In the genomic region with DNA sequence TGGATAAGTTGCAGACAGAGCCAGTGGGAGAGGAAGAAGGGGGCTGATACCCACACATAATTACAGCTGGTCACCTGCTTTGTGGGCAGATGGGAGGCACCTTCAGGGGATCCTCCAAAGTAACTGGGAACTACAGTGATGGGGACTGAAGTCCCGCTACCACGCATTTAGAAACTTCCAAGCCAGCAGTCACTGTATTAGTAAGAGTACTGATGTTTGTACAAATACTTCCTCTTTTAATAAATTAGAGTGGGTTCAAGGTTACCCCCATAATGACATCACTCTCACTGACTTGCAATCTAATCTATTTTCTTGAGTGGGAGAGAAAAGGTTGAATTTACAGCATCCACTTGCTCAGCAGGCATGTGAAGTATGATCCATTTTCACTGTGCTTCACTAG, we compare ENCODE assay signal across 29 cellular contexts.
"Had no signal": no experiment of that assay in that cellular context is flagged by ENCODE, and none has a peak within 500 bp of the region (broad histone marks: within the 10 kb centered on the region; RNA-seq: fewer than 3 reads in every experiment).

No MANE protein-coding gene starts in this region.

- H3K36me3 ChIP-seq: brain microvascular endothelial cell had no signal

- ATAC-seq: activated T-cell treated with anti-CD3 and anti-CD28 coated beads, Interleukin-2, amount 50 U/mL, for 72 hours; esophagus mucosa; T-helper 17 cell; WTC11 had no signal

- H3K27ac Mint-ChIP-seq: activated CD4-positive, alpha-beta memory T cell treated with anti-CD3 and anti-CD28 coated beads, Interleukin-2, amount 10 ng/mL, durations not matched to agents 7 days and 5 days; activated CD4-positive, alpha-beta T cell treated with anti-CD3 and anti-CD28 coated beads, Interleukin-2, amount 10 ng/mL, durations not matched to agents 7 days and 5 days; activated naive CD8-positive, alpha-beta T cell; activated T-cell treated with anti-CD3 and anti-CD28 coated beads, Interleukin-2, amount 50 U/mL, for 24 hours; activated T-cell treated with anti-CD3 and anti-CD28 coated beads, Interleukin-2, amount 50 U/mL, for 72 hours; endodermal cell; WTC11 had no signal

- H3K27me3 ChIP-seq: brain microvascular endothelial cell, dorsolateral prefrontal cortex had no signal

- H3K4me1 Mint-ChIP-seq: activated CD4-positive, alpha-beta memory T cell treated with anti-CD3 and anti-CD28 coated beads, Interleukin-2, amount 10 ng/mL, durations not matched to agents 7 days and 5 days; endodermal cell; WTC11 had no signal

- DNase-seq: activated CD4-positive, alpha-beta memory T cell treated with anti-CD3 and anti-CD28 coated beads, Interleukin-2, amount 10 ng/mL, durations not matched to agents 7 days and 5 days; activated CD4-positive, alpha-beta T cell treated with anti-CD3 and anti-CD28 coated beads for 1 hour; activated CD4-positive, alpha-beta T cell treated with anti-CD3 and anti-CD28 coated beads for 4 hours; activated CD4-positive, alpha-beta T cell treated with anti-CD3 and anti-CD28 coated beads, Interleukin-2, amount 10 ng/mL, durations not matched to agents 7 days and 5 days; activated CD4-positive, alpha-beta T cell treated with anti-CD3 and anti-CD28 coated beads, Interleukin-2, amount 50 U/mL, for 4 hours; activated CD8-positive, alpha-beta memory T cell treated with anti-CD3 and anti-CD28 coated beads, Interleukin-2, amount 50 U/mL, for 48 hours; activated effector memory CD4-positive, alpha-beta T cell treated with Interleukin-2 at 50 U/mL for 16 hours; activated gamma-delta T cell treated with Interleukin-2 at 50 U/mL for 16 hours; activated naive CD4-positive, alpha-beta T cell treated with anti-CD3 and anti-CD28 coated beads, Interleukin-2, amount 50 U/mL, for 16 hours; activated naive CD4-positive, alpha-beta T cell treated with Interleukin-2 at 50 U/mL for 16 hours; activated T-cell treated with anti-CD3 and anti-CD28 coated beads for 4 hours; activated T-cell treated with anti-CD3 and anti-CD28 coated beads, Interleukin-2, amount 50 U/mL, for 24 hours; activated T-cell treated with anti-CD3 and anti-CD28 coated beads, Interleukin-2, amount 50 U/mL, for 72 hours; amniotic stem cell; anterior cingulate cortex; brain microvascular endothelial cell; dorsolateral prefrontal cortex; effector memory CD4-positive, alpha-beta T cell; endodermal cell; foreskin fibroblast; head of caudate nucleus; T-helper 17 cell had no signal

- H3K27me3 Mint-ChIP-seq: activated naive CD8-positive, alpha-beta T cell had no signal

- H3K4me3 Mint-ChIP-seq: activated CD4-positive, alpha-beta memory T cell treated with anti-CD3 and anti-CD28 coated beads, Interleukin-2, amount 10 ng/mL, durations not matched to agents 7 days and 5 days; activated CD4-positive, alpha-beta T cell treated with anti-CD3 and anti-CD28 coated beads, Interleukin-2, amount 10 ng/mL, durations not matched to agents 7 days and 5 days; activated naive CD8-positive, alpha-beta T cell; activated T-cell treated with anti-CD3 and anti-CD28 coated beads, Interleukin-2, amount 50 U/mL, for 24 hours; activated T-cell treated with anti-CD3 and anti-CD28 coated beads, Interleukin-2, amount 50 U/mL, for 72 hours; central memory CD8-positive, alpha-beta T cell; dendritic cell treated with granulocyte-macrophage colony-stimulating factor and Interleukin-4, amounts not matched to agents 40 ng/mL and 50 ng/mL, for 4 days; endodermal cell; T-helper 17 cell; WTC11 had no signal

- H3K27ac ChIP-seq: brain microvascular endothelial cell, coronary artery, dorsolateral prefrontal cortex, VCaP had no signal

- H3K9me3 Mint-ChIP-seq: activated CD4-positive, alpha-beta memory T cell treated with anti-CD3 and anti-CD28 coated beads, Interleukin-2, amount 10 ng/mL, durations not matched to agents 7 days and 5 days; activated T-cell treated with anti-CD3 and anti-CD28 coated beads, Interleukin-2, amount 50 U/mL, for 24 hours; activated T-cell treated with anti-CD3 and anti-CD28 coated beads, Interleukin-2, amount 50 U/mL, for 72 hours; central memory CD8-positive, alpha-beta T cell; dendritic cell treated with granulocyte-macrophage colony-stimulating factor and Interleukin-4, amounts not matched to agents 40 ng/mL and 50 ng/mL, for 4 days had no signal

- H3K36me3 Mint-ChIP-seq: activated naive CD8-positive, alpha-beta T cell had no signal

- H3K4me3 ChIP-seq: coronary artery, dorsolateral prefrontal cortex had no signal
